Comparison of ENCODE assay signal across 8 cellular contexts in genomic region chr12:55940065-55940732, GRCh38. TPM values are rescaled to one million over a fixed set of nuclear protein-coding genes. Genes with fewer than 3 reads are reported as not detected.
DNase-seq lines count a peak whose midpoint lies in the region; ATAC-seq and TF ChIP-seq lines count a peak whose summit lies in the region.

No MANE protein-coding gene starts in this region.

- ATAC-seq in GM21529 (IDR thresholded peaks at IDR 0.05; ENCODE audit: unreplicated experiment) (peak; percentile 97), naive B cell (ENCODE audit: low read depth in 2 of 2) (peak; percentile 99 to 100)

- WGBS in esophagus squamous epithelium, 2 donors = 13 to 26% methylated on average over 2 to 12 of the region's 18 CpGs

- H3K9me3 Mint-ChIP-seq in naive B cell = no peaks in the 10 kb centered on the region

- H3K9me2 ChIP-seq in OCI-LY7 (ENCODE audit: insufficient read depth, low read length) = no peaks in the 10 kb centered on the region

- POLR2A ChIA-PET in OCI-LY7 (lab: Charles Lee) = no interaction called here

- H3K4me1 Mint-ChIP-seq in naive B cell = peaks cover 23 to 48% (median 35%) of the 10 kb centered on the region in 3 donors

- H3K27me3 Mint-ChIP-seq in naive B cell = no peaks in the 10 kb centered on the region

- H3K9me3 ChIP-seq in OCI-LY7 (ENCODE audit: low read length) = no peaks in the 10 kb centered on the region
- H3K9me3 ChIP-seq in esophagus squamous epithelium = no peaks in the 10 kb centered on the region

- peak overlapping the region; percentile 29 to 92 (median 54) for H3K27ac Mint-ChIP-seq in naive B cell

- H3K27ac ChIP-seq in OCI-LY7 (ENCODE audit: low read depth, low read length, poor library complexity, severe bottlenecking) (peak overlapping the region; percentile 36), esophagus squamous epithelium (peak overlapping the region; percentile 70 to 100 (median 88))

- CTCF ChIA-PET in OCI-LY7 (lab: Charles Lee; ENCODE audit: unreplicated experiment) = interaction anchor here (1.0 to 1.6 kb wide), 2 partner anchors 14 to 110 kb away, joined by 4 to 5 read pairs; partner anchors contain the start of gene DNAJC14

- TF ChIP-seq CTCF in OCI-LY7 (conservative IDR thresholded peaks at IDR 0.05; ENCODE audit: low read length) (peak; percentile 95), esophagus squamous epithelium (IDR thresholded peaks at IDR 0.05) (peak; percentile 85 to 92 (median 90))

- peaks cover 6% of the 10 kb centered on the region; the same call in 1 of the 2 replicates for H4K20me1 ChIP-seq in OCI-LY7 (ENCODE audit: insufficient read depth, low read length)

- BruUV-seq in OCI-LY7 (replicated peaks; lab: Mats Ljungman, UMichigan) = no TSS peak

- DNase-seq in DMS53 (lab: John Stamatoyannopoulos, UW) (peak; percentile 92), OCI-LY7 (ENCODE audit: low spot score) (peak; percentile 88), activated T-cell treated with anti-CD3 and anti-CD28 coated beads for 4 hours (peak; percentile 79), esophagus squamous epithelium (lab: John Stamatoyannopoulos, UW) (no peak), naive B cell (peak; percentile 81)
- DNase-seq in Jurkat, Clone E6-1 (ENCODE audit: low read depth, low spot score) = peak; percentile 69
- DNase-seq in stimulated activated naive CD4-positive, alpha-beta T cell (lab: John Stamatoyannopoulos, UW) = peak; percentile 71 to 89 (median 78)

- H3K36me3 ChIP-seq in OCI-LY7 (ENCODE audit: insufficient read depth, low read length) = peaks cover 96% of the 10 kb centered on the region
- H3K36me3 ChIP-seq in esophagus squamous epithelium = peaks cover 17 to 97% (median 51%) of the 10 kb centered on the region in 3 donors

- intact Hi-C loops in OCI-LY7 (cut with micrococcal nuclease; ENCODE audit: unreplicated experiment) (loop anchor here (1.0 kb wide), 4 partner anchors 10 to 201 kb away; no protein-coding TSS in a partner anchor), esophagus squamous epithelium (cut with DNase I) (loop anchor here (5.0 kb wide), 1 partner anchor 198 kb away; the partner anchor contains the start of gene GDF11)

- H3K4me3 ChIP-seq in Jurkat, Clone E6-1 (ENCODE audit: low read length) = no peak overlapping the region
- H3K4me3 ChIP-seq in OCI-LY7 (ENCODE audit: low read depth, low read length, poor library complexity, severe bottlenecking) (no peak overlapping the region), esophagus squamous epithelium (peak overlapping the region in 3 of 4 donors; percentile 13 to 47 (median 14))

- H3K27me3 ChIP-seq in esophagus squamous epithelium = no peaks in the 10 kb centered on the region

- TF ChIP-seq POLR2A in esophagus squamous epithelium (IDR thresholded peaks at IDR 0.05) = peak in 1 of 4 donors; percentile 11

- H2AFZ ChIP-seq in OCI-LY7 (ENCODE audit: low read length) = no peak overlapping the region

- peaks cover 39 to 50% of the 10 kb centered on the region in 2 donors for H3K36me3 Mint-ChIP-seq in naive B cell

- peak overlapping the region in 2 of 8 donors; percentile 12 to 36 for H3K4me3 Mint-ChIP-seq in naive B cell

- H3K4me1 ChIP-seq in OCI-LY7 (ENCODE audit: insufficient read depth, low read length, poor library complexity, severe bottlenecking) = peaks cover 16% of the 10 kb centered on the region
- H3K4me1 ChIP-seq in esophagus squamous epithelium = peaks cover 7 to 64% (median 19%) of the 10 kb centered on the region in 3 donors

- peak overlapping the region; percentile 41 for H3K4me2 ChIP-seq in OCI-LY7 (ENCODE audit: low read length)

- H3K79me2 ChIP-seq in OCI-LY7 (ENCODE audit: insufficient read depth, low read depth, low read length) = peaks cover under 1% of the 10 kb centered on the region; the same call in 1 of the 2 replicates

RNA-seq across cellular contexts. Expression of gene DGKA, which starts 9.2 kb away (rescaled TPM):
- 158 TPM for polyA plus RNA-seq in Jurkat, Clone E6-1 (2012; ENCODE audit: insufficient read depth, insufficient read length)
- 106 and 144 TPM in 2 replicates for total RNA-seq in OCI-LY7 (2014; rRNA removed; shearing (Covaris generic))
- total RNA-seq in OCI-LY7 (2022) (170 and 216 TPM in 2 replicates), esophagus squamous epithelium (100 to 1,000 TPM in 3 of 4 donors, 10 to 100 TPM in 1; 95.7 to 209 (median 159) TPM)
- 100 to 1,000 TPM in 1 of 6 donors, 10 to 100 TPM in 5; 64.0 to 119 (median 65.9) TPM for polyA plus RNA-seq in naive B cell (ENCODE audit: low read depth in 6 of 6)

RNA-seq across cellular contexts. Expression of gene PYM1, which starts 12.5 kb away (rescaled TPM):
- 27.5 TPM for polyA plus RNA-seq in Jurkat, Clone E6-1 (2012; ENCODE audit: insufficient read depth, insufficient read length)
- 88.5 and 97.2 TPM in 2 replicates for total RNA-seq in OCI-LY7 (2014; rRNA removed; shearing (Covaris generic))
- total RNA-seq in OCI-LY7 (2022) (82.7 and 88.5 TPM in 2 replicates), esophagus squamous epithelium (100 to 1,000 TPM in 1 of 4 donors, 10 to 100 TPM in 3; 60.7 to 107 (median 85.0) TPM)
- 10 to 100 TPM; 60.7 to 88.1 (median 76.5) TPM for polyA plus RNA-seq in naive B cell (ENCODE audit: low read depth in 6 of 6)

RNA-seq across cellular contexts. Expression of gene PMEL, which starts 25.6 kb away (rescaled TPM):
- polyA plus RNA-seq in Jurkat, Clone E6-1 (2012; ENCODE audit: insufficient read depth, insufficient read length) = 1.1 TPM
- 0.49 and 1.4 TPM in 2 replicates for total RNA-seq in OCI-LY7 (2014; rRNA removed; shearing (Covaris generic))
- total RNA-seq in OCI-LY7 (2022) (2.4 and 3.0 TPM in 2 replicates), esophagus squamous epithelium (1 to 10 TPM in 1 of 4 donors, under 1 TPM in 3; 0.48 to 3.4 (median 0.67) TPM)
- under 1 TPM in 1 of 6 donors, not detected in 5; 0.38 TPM for polyA plus RNA-seq in naive B cell (ENCODE audit: low read depth in 6 of 6)

RNA-seq across cellular contexts. Expression of gene CDK2, which starts 26.4 kb away (rescaled TPM):
- 134 TPM for polyA plus RNA-seq in Jurkat, Clone E6-1 (2012; ENCODE audit: insufficient read depth, insufficient read length)
- 57.8 and 68.1 TPM in 2 replicates for total RNA-seq in OCI-LY7 (2014; rRNA removed; shearing (Covaris generic))
- total RNA-seq in OCI-LY7 (2022) = 80.9 and 81.4 TPM in 2 replicates
- total RNA-seq in esophagus squamous epithelium = 10 to 100 TPM; 11.1 to 22.6 (median 17.0) TPM
- polyA plus RNA-seq in naive B cell (ENCODE audit: low read depth in 6 of 6) = 10 to 100 TPM in 5 of 6 donors, 1 to 10 TPM in 1; 10.0 to 18.6 (median 11.9) TPM

RNA-seq across cellular contexts. Expression of gene RAB5B, which starts 33.7 kb away (rescaled TPM):
- polyA plus RNA-seq in Jurkat, Clone E6-1 (2012; ENCODE audit: insufficient read depth, insufficient read length) = 37.0 TPM
- 21.6 and 21.8 TPM in 2 replicates for total RNA-seq in OCI-LY7 (2014; rRNA removed; shearing (Covaris generic))
- total RNA-seq in OCI-LY7 (2022) (47.2 and 50.5 TPM in 2 replicates), esophagus squamous epithelium (10 to 100 TPM; 78.2 to 94.2 (median 86.4) TPM)
- polyA plus RNA-seq in naive B cell (ENCODE audit: low read depth in 6 of 6) = 10 to 100 TPM; 58.4 to 77.7 (median 68.8) TPM

Comparison
In these comparisons a context has a peak if more than half of its experiments do, and no peak if none do; other contexts are left out.
1. H3K4me3 ChIP-seq: peak in esophagus squamous epithelium (3 of 4); none in Jurkat, Clone E6-1 (single experiment) and OCI-LY7 (single experiment).